Comparison of ENCODE assay signal across 18 cellular contexts in genomic region chr12:104163631-104164030, GRCh38.
"Had no signal": no experiment of that assay in that cellular context is flagged by ENCODE, and none has a peak within 500 bp of the region (broad histone marks: within the 10 kb centered on the region; RNA-seq: fewer than 3 reads in every experiment).

No MANE protein-coding gene starts in this region.

- H3K4me3 Mint-ChIP-seq: activated naive CD4-positive, alpha-beta T cell treated with anti-CD3 and anti-CD28 coated beads for 36 hours; activated naive CD8-positive, alpha-beta T cell treated with anti-CD3 and anti-CD28 coated beads, Interleukin-2, amount 10 ng/mL, durations not matched to agents 7 days and 5 days; natural killer cell treated with Interleukin-12 subunit alpha and Interleukin-12 subunit beta and Interleukin-15 and Interleukin-18, amount 100 ng/mL, for 72 hours had no signal

- H3K36me3 Mint-ChIP-seq: activated naive CD8-positive, alpha-beta T cell treated with anti-CD3 and anti-CD28 coated beads, Interleukin-2, amount 10 ng/mL, durations not matched to agents 7 days and 5 days; natural killer cell treated with Interleukin-12 subunit alpha and Interleukin-12 subunit beta and Interleukin-15 and Interleukin-18, amount 100 ng/mL, for 72 hours had no signal

- H3K36me3 ChIP-seq: gastroesophageal sphincter, ovary, prostate gland, spleen, upper lobe of right lung had no signal

- ATAC-seq: gastroesophageal sphincter, left cardiac atrium, upper lobe of right lung had no signal

- H3K27me3 ChIP-seq: gastroesophageal sphincter, ovary, upper lobe of right lung had no signal

- H3K4me3 ChIP-seq: coronary artery, gastroesophageal sphincter, ovary, prostate gland, spleen, upper lobe of right lung had no signal

- H3K27ac Mint-ChIP-seq: activated naive CD4-positive, alpha-beta T cell treated with anti-CD3 and anti-CD28 coated beads for 36 hours; activated naive CD8-positive, alpha-beta T cell treated with anti-CD3 and anti-CD28 coated beads, Interleukin-2, amount 10 ng/mL, durations not matched to agents 7 days and 5 days; natural killer cell treated with Interleukin-12 subunit alpha and Interleukin-12 subunit beta and Interleukin-15 and Interleukin-18, amount 100 ng/mL, for 72 hours had no signal

- H3K4me1 Mint-ChIP-seq: activated naive CD8-positive, alpha-beta T cell treated with anti-CD3 and anti-CD28 coated beads, Interleukin-2, amount 10 ng/mL, durations not matched to agents 7 days and 5 days had no signal

- H3K27ac ChIP-seq: coronary artery, gastroesophageal sphincter, ovary, prostate gland, spleen, upper lobe of right lung had no signal

- H3K9me3 Mint-ChIP-seq: activated naive CD4-positive, alpha-beta T cell treated with anti-CD3 and anti-CD28 coated beads for 36 hours; activated naive CD8-positive, alpha-beta T cell treated with anti-CD3 and anti-CD28 coated beads, Interleukin-2, amount 10 ng/mL, durations not matched to agents 7 days and 5 days; natural killer cell treated with Interleukin-12 subunit alpha and Interleukin-12 subunit beta and Interleukin-15 and Interleukin-18, amount 100 ng/mL, for 72 hours had no signal

- DNase-seq: activated CD4-positive, alpha-beta T cell treated with anti-CD3 and anti-CD28 coated beads for 1 hour; activated CD4-positive, alpha-beta T cell treated with anti-CD3 and anti-CD28 coated beads, Interleukin-2, amount 50 U/mL, for 4 hours; activated effector memory CD4-positive, alpha-beta T cell treated with Interleukin-2 at 50 U/mL for 16 hours; activated naive CD8-positive, alpha-beta T cell treated with anti-CD3 and anti-CD28 coated beads, Interleukin-2, amount 10 ng/mL, durations not matched to agents 7 days and 5 days; activated T-cell treated with anti-CD3 and anti-CD28 coated beads, Interleukin-2, amount 50 U/mL, for 48 hours; amniotic stem cell; head of caudate nucleus; left cardiac atrium; ovary; spleen; stimulated activated CD4-positive, alpha-beta T cell treated with anti-CD3 and anti-CD28 coated beads, Interleukin-4, amount 100 ng/mL, for 1 hour; stimulated activated naive CD4-positive, alpha-beta T cell treated with Interleukin-2 at 50 U/mL for 16 hours; upper lobe of right lung had no signal

- H3K9me3 ChIP-seq: gastroesophageal sphincter, ovary, prostate gland, spleen, upper lobe of right lung had no signal

- H3K4me1 ChIP-seq: gastroesophageal sphincter, prostate gland had no signal
